Comparison of ENCODE assay signal across 1 cellular context in genomic region chr1:7265771-7266371, GRCh38.
TF ChIP-seq lines count a peak whose summit lies in the region.

No MANE protein-coding gene starts in this region.

TF ChIP-seq in HepG2, 621 proteins besides CTCF, POLR2A, EP300 and RAD21 (continued from another document and continues in another):
- TF ChIP-seq ZSCAN5A (CRISPR knock-in tag; IDR thresholded peaks at IDR 0.05; ENCODE audit: borderline replicate concordance) (no peak), ZNF580 (CRISPR knock-in tag; IDR thresholded peaks at IDR 0.05; ENCODE audit: borderline replicate concordance, low read depth) (peak; percentile 52; the same call in 1 of the 2 replicates), ZNF576 (CRISPR knock-in tag; IDR thresholded peaks at IDR 0.05) (no peak), ELF1 (CRISPR knock-in tag; IDR thresholded peaks at IDR 0.05) (peak; percentile 14; the same call in 1 of the 2 replicates), ZNF282 (IDR thresholded peaks at IDR 0.05; ENCODE audit: partially characterized antibody) (no peak), ZBTB1 (CRISPR knock-in tag; IDR thresholded peaks at IDR 0.05; ENCODE audit: borderline replicate concordance) (no peak), SKIL (CRISPR knock-in tag; IDR thresholded peaks at IDR 0.05; ENCODE audit: borderline replicate concordance) (no peak), HOXA9 (CRISPR knock-in tag; IDR thresholded peaks at IDR 0.05; ENCODE audit: borderline replicate concordance) (no peak), PATZ1 (CRISPR knock-in tag; IDR thresholded peaks at IDR 0.05) (peak; percentile 46; the same call in 1 of the 2 replicates), FIP1L1 (IDR thresholded peaks at IDR 0.05; ENCODE audit: borderline replicate concordance, insufficient read depth, low read depth, low read length) (no peak), SPEN (CRISPR knock-in tag; IDR thresholded peaks at IDR 0.05; ENCODE audit: low read depth) (peak; percentile 45; the same call in 1 of the 2 replicates), TFDP2 (CRISPR knock-in tag; IDR thresholded peaks at IDR 0.05) (peak; percentile 46; the same call in 1 of the 2 replicates), SP5 (CRISPR knock-in tag; IDR thresholded peaks at IDR 0.05; ENCODE audit: borderline replicate concordance, low read depth) (no peak), ZBTB7B (CRISPR knock-in tag; IDR thresholded peaks at IDR 0.05) (peak; percentile 51; the same call in 1 of the 2 replicates), MLX (CRISPR knock-in tag; IDR thresholded peaks at IDR 0.05) (peak; percentile 77; the same call in 1 of the 2 replicates), ZNF253 (CRISPR knock-in tag; IDR thresholded peaks at IDR 0.05; ENCODE audit: borderline replicate concordance) (no peak), FOXP4 (CRISPR knock-in tag; IDR thresholded peaks at IDR 0.05) (no peak), ZNF414 (CRISPR knock-in tag; IDR thresholded peaks at IDR 0.05) (no peak), RFXANK (CRISPR knock-in tag; IDR thresholded peaks at IDR 0.05) (no peak), ZNF124 (CRISPR knock-in tag; IDR thresholded peaks at IDR 0.05) (0 out of 2 replicates have a peak, but pooled peaks have one; percentile 49), MTF1 (CRISPR knock-in tag; IDR thresholded peaks at IDR 0.05) (no peak), TOE1 (CRISPR knock-in tag; IDR thresholded peaks at IDR 0.05) (no peak), ZNF788 (CRISPR knock-in tag; IDR thresholded peaks at IDR 0.05; ENCODE audit: borderline replicate concordance) (no peak), SMYD3 (CRISPR knock-in tag; IDR thresholded peaks at IDR 0.05) (no peak), DPF2 (CRISPR knock-in tag; IDR thresholded peaks at IDR 0.05; ENCODE audit: borderline replicate concordance, low read depth) (0 out of 2 replicates have a peak, but pooled peaks have one; percentile 25), KDM6A (CRISPR knock-in tag; IDR thresholded peaks at IDR 0.05; ENCODE audit: low read depth) (0 out of 2 replicates have a peak, but pooled peaks have one; percentile 18), NR2F2 (IDR thresholded peaks at IDR 0.05; ENCODE audit: borderline replicate concordance, low read depth) (no peak), ZBTB37 (CRISPR knock-in tag; IDR thresholded peaks at IDR 0.05) (no peak), MIER3 (CRISPR knock-in tag; IDR thresholded peaks at IDR 0.05; ENCODE audit: borderline replicate concordance) (no peak; the same call in 1 of the 2 replicates), PCBP2 (optimal IDR thresholded peaks at IDR 0.05; ENCODE audit: low read depth, low read length, poor library complexity, severe bottlenecking) (no peak), ZNF256 (CRISPR knock-in tag; conservative IDR thresholded peaks at IDR 0.05) (no peak), POGZ (CRISPR knock-in tag; IDR thresholded peaks at IDR 0.05) (0 out of 2 replicates have a peak, but pooled peaks have one; percentile 45), TERF1 (CRISPR knock-in tag; IDR thresholded peaks at IDR 0.05) (no peak), ZNF549 (CRISPR knock-in tag; IDR thresholded peaks at IDR 0.05) (peak; percentile 91), AGO2 (optimal IDR thresholded peaks at IDR 0.05; ENCODE audit: low read depth, low read length) (no peak), ZFP91 (CRISPR knock-in tag; IDR thresholded peaks at IDR 0.05; ENCODE audit: borderline replicate concordance) (no peak), SNAPC4 (CRISPR knock-in tag; IDR thresholded peaks at IDR 0.05) (no peak)
